Comparison of ENCODE assay signal across 1 cellular context in the genomic region with DNA sequence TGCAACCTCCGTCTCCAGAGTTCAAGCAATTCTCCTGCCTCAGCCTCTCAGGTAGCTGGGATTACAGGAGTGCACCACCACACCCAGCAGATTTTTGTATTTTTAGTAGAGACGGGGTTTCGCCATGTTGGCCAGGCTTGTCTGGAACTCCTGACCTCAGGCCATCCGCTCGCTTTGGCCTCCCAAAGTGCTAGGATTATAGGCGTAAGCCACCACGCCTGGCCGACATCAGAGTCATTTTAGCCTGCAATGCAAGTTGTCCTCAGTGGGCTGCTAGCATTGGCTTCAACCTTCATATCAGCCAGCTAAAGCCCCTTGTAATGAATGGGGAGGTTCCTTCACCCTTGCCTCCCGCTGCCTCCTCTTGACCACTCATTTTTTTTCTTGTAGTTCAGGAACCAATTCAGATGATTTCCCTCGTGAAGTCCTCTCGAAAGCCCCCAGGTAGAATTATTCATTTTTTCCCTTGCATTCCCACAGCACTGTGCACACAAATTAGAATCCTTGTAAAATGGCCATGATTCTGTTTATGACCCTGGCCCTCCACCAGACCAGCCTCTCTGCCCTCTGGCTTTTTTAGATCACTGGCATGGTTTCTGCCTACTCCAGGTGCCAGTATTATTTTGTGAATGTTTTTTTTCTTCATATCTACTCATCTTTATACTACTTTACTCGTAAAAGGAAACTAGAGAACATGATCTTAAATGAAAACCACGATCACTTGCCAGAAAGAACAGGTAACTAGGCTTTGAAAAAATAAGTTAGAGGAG.
TF ChIP-seq lines count a peak whose summit lies in the region.

No MANE protein-coding gene starts in this region.

TF ChIP-seq in WTC11, 78 proteins besides CTCF, POLR2A, EP300 and RAD21 (continued from another document):
- TF ChIP-seq ETV6 (CRISPR knock-in tag; IDR thresholded peaks at IDR 0.05) (no peak), E2F5 (CRISPR knock-in tag; IDR thresholded peaks at IDR 0.05) (no peak), FOXK1 (CRISPR knock-in tag; IDR thresholded peaks at IDR 0.05) (no peak), ZMAT4 (CRISPR knock-in tag; IDR thresholded peaks at IDR 0.05) (no peak), CREB1 (CRISPR knock-in tag; IDR thresholded peaks at IDR 0.05) (no peak)
